ENCODE assay signal across 19 cellular contexts in genomic region chrX:13051167-13051528, GRCh38. TPM values are rescaled to one million over a fixed set of nuclear protein-coding genes. Genes with fewer than 3 reads are reported as not detected.
DNase-seq lines count a peak whose midpoint lies in the region; ATAC-seq, FAIRE-seq and TF ChIP-seq lines count a peak whose summit lies in the region.
"Had no signal": no experiment of that assay in that cellular context is flagged by ENCODE, and none has a peak within 500 bp of the region (broad histone marks: within the 10 kb centered on the region; RNA-seq: fewer than 3 reads in every experiment).

No MANE protein-coding gene starts in this region.

- no TSS peak for BruUV-seq in MCF 10A (replicated peaks; lab: Mats Ljungman, UMichigan)

- FAIRE-seq in GM12892 (lab: Jason Lieb, UNC) = peak; percentile 67
- FAIRE-seq: bronchial epithelial cell, HepG2, TTC549 had no signal

- TF ChIP-seq POLR2A in GM12892 (IDR thresholded peaks at IDR 0.05; ENCODE audit: low read depth, low read length) = no peak
- TF ChIP-seq POLR2A in gastrocnemius medialis (IDR thresholded peaks at IDR 0.05) = no peak

- peak overlapping the region in 1 of 4 donors; percentile 31 for H3K27ac ChIP-seq in gastrocnemius medialis
- H3K27ac ChIP-seq: parathyroid adenoma had no signal

- in situ Hi-C loops in gastrocnemius medialis (cut with MboI; ENCODE audit: low sequenced_read_pairs in 4 of 4) = loop anchor here in 1 of 4 donors (25.0 kb wide), 1 partner anchor 436 kb away; no protein-coding TSS in a partner anchor

- no peaks in the 10 kb centered on the region for H3K9me3 ChIP-seq in gastrocnemius medialis
- H3K9me3 ChIP-seq: A549 had no signal

- no peak for DNase-seq in activated CD4-positive, alpha-beta T cell treated with anti-CD3 and anti-CD28 coated beads, Interleukin-2, amount 10 ng/mL, durations not matched to agents 7 days and 5 days
- no peak for DNase-seq in activated CD4-positive, alpha-beta T cell treated with anti-CD3 and anti-CD28 coated beads for 48 hours
- no peak for DNase-seq in GM12892 (ENCODE audit: insufficient read length)
- DNase-seq in activated naive CD8-positive, alpha-beta T cell treated with anti-CD3 and anti-CD28 coated beads for 36 hours = no peak
- DNase-seq in natural killer cell = no peak
- no peak for DNase-seq in gastrocnemius medialis
- no peak for DNase-seq in glutamatergic neuron
- DNase-seq in MCF 10A (ENCODE audit: unreplicated experiment) = no peak
- DNase-seq: activated CD8-positive, alpha-beta memory T cell treated with anti-CD3 and anti-CD28 coated beads for 24 hours; HFFc6; NCI-H1930; NCI-H510A had no signal

- H3K4me3 ChIP-seq in gastrocnemius medialis = no peak overlapping the region
- H3K4me3 ChIP-seq: A549 had no signal

- peaks cover 8% of the 10 kb centered on the region for H3K9me3 Mint-ChIP-seq in activated CD4-positive, alpha-beta T cell treated with anti-CD3 and anti-CD28 coated beads, Interleukin-2, amount 10 ng/mL, durations not matched to agents 7 days and 5 days
- peaks cover 6% of the 10 kb centered on the region for H3K9me3 Mint-ChIP-seq in activated naive CD8-positive, alpha-beta T cell treated with anti-CD3 and anti-CD28 coated beads for 36 hours
- H3K9me3 Mint-ChIP-seq in natural killer cell (no peaks in the 10 kb centered on the region), glutamatergic neuron (ENCODE audit: unreplicated experiment) (no peaks in the 10 kb centered on the region), MCF 10A (ENCODE audit: unreplicated experiment) (no peaks in the 10 kb centered on the region)
- H3K9me3 Mint-ChIP-seq: HFFc6 had no signal

- peaks cover 28% of the 10 kb centered on the region for H3K36me3 Mint-ChIP-seq in activated CD4-positive, alpha-beta T cell treated with anti-CD3 and anti-CD28 coated beads, Interleukin-2, amount 10 ng/mL, durations not matched to agents 7 days and 5 days (ENCODE audit: low read depth)
- peaks cover 16% of the 10 kb centered on the region for H3K36me3 Mint-ChIP-seq in activated naive CD8-positive, alpha-beta T cell treated with anti-CD3 and anti-CD28 coated beads for 36 hours
- H3K36me3 Mint-ChIP-seq in natural killer cell (no peaks in the 10 kb centered on the region), glutamatergic neuron (ENCODE audit: unreplicated experiment) (no peaks in the 10 kb centered on the region), MCF 10A (ENCODE audit: insufficient read depth, unreplicated experiment) (no peaks in the 10 kb centered on the region)

- CTCF ChIA-PET in activated CD4-positive, alpha-beta T cell treated with anti-CD3 and anti-CD28 coated beads, Interleukin-2, amount 10 ng/mL, durations not matched to agents 7 days and 5 days (lab: Charles Lee) = interaction anchor here (0.6 to 1.7 kb wide), 5 partner anchors 8 to 104 kb away, joined by 3 to 5 read pairs (median 4); no protein-coding TSS in a partner anchor
- CTCF ChIA-PET in MCF 10A (lab: Yijun Ruan, JAX) = interaction anchor here (1.3 kb wide), 1 partner anchor 10 kb away, joined by 4 read pairs; no protein-coding TSS in a partner anchor

- ATAC-seq in natural killer cell (no peak), gastrocnemius medialis (no peak)
- ATAC-seq: A549, HepG2 had no signal

- no peaks in the 10 kb centered on the region for H3K27me3 ChIP-seq in gastrocnemius medialis

- intact Hi-C loops in natural killer cell (cut with micrococcal nuclease) (loop anchor here (5.0 kb wide), 1 partner anchor 36 kb away; no protein-coding TSS in a partner anchor), gastrocnemius medialis (cut with DNase I; ENCODE audit: low total_unique reads) (no loop called here), MCF 10A (cut with micrococcal nuclease) (no loop called here)

- POLR2A ChIA-PET in activated CD4-positive, alpha-beta T cell treated with anti-CD3 and anti-CD28 coated beads, Interleukin-2, amount 10 ng/mL, durations not matched to agents 7 days and 5 days (lab: Charles Lee) = interaction anchor here (0.6 to 1.2 kb wide), 4 partner anchors 25 to 83 kb away, joined by 3 to 6 read pairs (median 4); no protein-coding TSS in a partner anchor
- POLR2A ChIA-PET in MCF 10A (lab: Yijun Ruan, JAX) = interaction anchor here (1.2 kb wide), 1 partner anchor 9 kb away, joined by 5 read pairs; no protein-coding TSS in a partner anchor

- H3K27ac Mint-ChIP-seq in activated CD4-positive, alpha-beta T cell treated with anti-CD3 and anti-CD28 coated beads, Interleukin-2, amount 10 ng/mL, durations not matched to agents 7 days and 5 days = peak overlapping the region; percentile 96
- peak overlapping the region; percentile 92 for H3K27ac Mint-ChIP-seq in activated naive CD8-positive, alpha-beta T cell treated with anti-CD3 and anti-CD28 coated beads for 36 hours
- H3K27ac Mint-ChIP-seq in natural killer cell = peak overlapping the region; percentile 76 to 83
- H3K27ac Mint-ChIP-seq in glutamatergic neuron (ENCODE audit: unreplicated experiment) = no peak overlapping the region
- H3K27ac Mint-ChIP-seq in MCF 10A (ENCODE audit: low read depth, unreplicated experiment) = no peak overlapping the region
- H3K27ac Mint-ChIP-seq: HFFc6, type B pancreatic cell had no signal

- no peak overlapping the region for H3K4me3 Mint-ChIP-seq in activated CD4-positive, alpha-beta T cell treated with anti-CD3 and anti-CD28 coated beads, Interleukin-2, amount 10 ng/mL, durations not matched to agents 7 days and 5 days
- no peak overlapping the region for H3K4me3 Mint-ChIP-seq in activated naive CD8-positive, alpha-beta T cell treated with anti-CD3 and anti-CD28 coated beads for 36 hours
- H3K4me3 Mint-ChIP-seq in natural killer cell (peak overlapping the region; percentile 47), glutamatergic neuron (ENCODE audit: unreplicated experiment) (no peak overlapping the region), MCF 10A (ENCODE audit: unreplicated experiment) (no peak overlapping the region)
- H3K4me3 Mint-ChIP-seq: HFFc6, type B pancreatic cell had no signal

- peaks cover 70% of the 10 kb centered on the region for H3K4me1 Mint-ChIP-seq in activated CD4-positive, alpha-beta T cell treated with anti-CD3 and anti-CD28 coated beads, Interleukin-2, amount 10 ng/mL, durations not matched to agents 7 days and 5 days
- H3K4me1 Mint-ChIP-seq in activated naive CD8-positive, alpha-beta T cell treated with anti-CD3 and anti-CD28 coated beads for 36 hours = peaks cover 67% of the 10 kb centered on the region
- H3K4me1 Mint-ChIP-seq in natural killer cell = peaks cover 47 to 53% of the 10 kb centered on the region in 2 donors
- H3K4me1 Mint-ChIP-seq in glutamatergic neuron (ENCODE audit: low read depth, unreplicated experiment) = no peaks in the 10 kb centered on the region
- no peaks in the 10 kb centered on the region for H3K4me1 Mint-ChIP-seq in MCF 10A (ENCODE audit: insufficient read depth, unreplicated experiment)

- no peaks in the 10 kb centered on the region for H3K36me3 ChIP-seq in gastrocnemius medialis

- TF ChIP-seq CTCF in natural killer cell (IDR thresholded peaks at IDR 0.05) = no peak
- TF ChIP-seq CTCF in gastrocnemius medialis (IDR thresholded peaks at IDR 0.05 in 4 of 5, conservative IDR thresholded peaks at IDR 0.05 in 1 of 5) = no peak
- TF ChIP-seq CTCF in glutamatergic neuron (IDR thresholded peaks at IDR 0.05; ENCODE audit: partially characterized antibody, unreplicated experiment) = no peak
- TF ChIP-seq CTCF in MCF 10A (IDR thresholded peaks at IDR 0.05; ENCODE audit: unreplicated experiment) = no peak

- no peaks in the 10 kb centered on the region for H3K4me1 ChIP-seq in gastrocnemius medialis
- H3K4me1 ChIP-seq: parathyroid adenoma had no signal

- H3K27me3 Mint-ChIP-seq in activated CD4-positive, alpha-beta T cell treated with anti-CD3 and anti-CD28 coated beads, Interleukin-2, amount 10 ng/mL, durations not matched to agents 7 days and 5 days = no peaks in the 10 kb centered on the region
- H3K27me3 Mint-ChIP-seq in activated naive CD8-positive, alpha-beta T cell treated with anti-CD3 and anti-CD28 coated beads for 36 hours = no peaks in the 10 kb centered on the region
- H3K27me3 Mint-ChIP-seq in natural killer cell (ENCODE audit: low read depth in 2 of 2) (peaks cover 0 to 7% of the 10 kb centered on the region in 2 donors), glutamatergic neuron (ENCODE audit: unreplicated experiment) (no peaks in the 10 kb centered on the region), MCF 10A (ENCODE audit: insufficient read depth, unreplicated experiment) (no peaks in the 10 kb centered on the region)
- H3K27me3 Mint-ChIP-seq: type B pancreatic cell had no signal

RNA-seq across cellular contexts. Expression of gene FAM9C, which starts 6.7 kb away (rescaled TPM):
- not detected for total RNA-seq in activated CD4-positive, alpha-beta T cell treated with anti-CD3 and anti-CD28 coated beads, Interleukin-2, amount 10 ng/mL, durations not matched to agents 7 days and 5 days
- 0.17 TPM for polyA plus RNA-seq in GM12892 (2012; ENCODE audit: missing spikeins)
- not detected for total RNA-seq in activated naive CD8-positive, alpha-beta T cell treated with anti-CD3 and anti-CD28 coated beads for 36 hours
- total RNA-seq in natural killer cell = not detected
- not detected for total RNA-seq in gastrocnemius medialis
- not detected for total RNA-seq in glutamatergic neuron (ENCODE audit: unreplicated experiment)
- total RNA-seq in MCF 10A (2022) = not detected in 2 replicates
- total RNA-seq: bronchial epithelial cell, HepG2, HFFc6, mucosa of gallbladder had no signal
- polyA plus RNA-seq: HepG2 had no signal

Comparison
In these comparisons a context has a peak if more than half of its experiments do, and no peak if none do; other contexts are left out.
1. H3K27ac Mint-ChIP-seq: peak in activated CD4-positive, alpha-beta T cell treated with anti-CD3 and anti-CD28 coated beads, Interleukin-2, amount 10 ng/mL, durations not matched to agents 7 days and 5 days (single experiment), activated naive CD8-positive, alpha-beta T cell treated with anti-CD3 and anti-CD28 coated beads for 36 hours (single experiment) and natural killer cell (2 of 2); none in glutamatergic neuron (single experiment) and MCF 10A (single experiment).